In the genomic region with DNA sequence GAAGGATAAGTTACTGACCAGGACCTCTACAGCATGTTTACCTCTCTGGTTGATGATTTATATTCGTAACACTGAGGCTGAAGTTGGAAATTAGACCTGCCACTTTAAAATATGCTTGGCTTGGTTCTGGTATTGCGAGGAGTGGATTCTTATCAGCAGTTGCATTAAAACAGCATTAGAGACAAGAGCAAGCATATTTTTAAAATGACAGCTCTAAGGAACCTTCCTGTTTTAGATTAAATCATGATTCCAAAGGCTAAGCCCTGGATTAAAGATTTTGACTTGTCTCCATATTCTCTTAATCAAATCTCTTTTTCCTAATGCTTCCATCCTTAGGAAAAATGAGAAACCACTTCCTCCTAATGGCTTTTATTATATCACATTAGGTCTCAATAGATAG, we compare ENCODE assay signal across 28 cellular contexts.
"Had no signal": no experiment of that assay in that cellular context is flagged by ENCODE, and none has a peak within 500 bp of the region (broad histone marks: within the 10 kb centered on the region; RNA-seq: fewer than 3 reads in every experiment).

No MANE protein-coding gene starts in this region.

- H3K27ac Mint-ChIP-seq: immature natural killer cell; mesothelial cell of epicardium; naive B cell; natural killer cell; nephron progenitor cell; neural progenitor cell; progenitor cell of endocrine pancreas; stimulated activated naive B cell treated with anti-CD40 and anti-IgM and Interleukin-4, amounts not matched to agents 10 μg/mL and 1 μg/mL and 100 μg/mL, for 72 hours had no signal

- H3K4me3 Mint-ChIP-seq: immature natural killer cell; mesothelial cell of epicardium; naive B cell; natural killer cell; nephron progenitor cell; neural progenitor cell; stimulated activated naive B cell treated with anti-CD40 and anti-IgM and Interleukin-4, amounts not matched to agents 10 μg/mL and 1 μg/mL and 100 μg/mL, for 72 hours had no signal

- DNase-seq: hypothalamus; immature natural killer cell; islet precursor cell; left ventricle myocardium inferior; mesendoderm; naive B cell; natural killer cell; nephron progenitor cell; occipital lobe; ovary; right lobe of liver; stimulated activated CD4-positive, alpha-beta T cell treated with anti-CD3 and anti-CD28 coated beads, Interleukin-12 subunit alpha, Interleukin-12 subunit beta, amount 100 ng/mL, for 4 hours; stimulated activated CD4-positive, alpha-beta T cell treated with anti-CD3 and anti-CD28 coated beads, Interleukin-15, amount 100 ng/mL, for 24 hours; stimulated activated CD4-positive, alpha-beta T cell treated with anti-CD3 and anti-CD28 coated beads, Interleukin-2, amount 100 ng/mL, for 24 hours; stimulated activated CD4-positive, alpha-beta T cell treated with anti-CD3 and anti-CD28 coated beads, Interleukin-4, amount 100 ng/mL, for 1 hour; stimulated activated naive B cell treated with anti-CD40 and anti-IgM and Interleukin-4, amounts not matched to agents 10 μg/mL and 1 μg/mL and 100 μg/mL, for 72 hours; stimulated activated naive CD8-positive, alpha-beta T cell treated with anti-CD3 and anti-CD28 coated beads, Interleukin-15, Interleukin-2, amounts not matched to agents 100 U/mL and 50 U/mL, for 24 hours; stomach; testis; thyroid gland; transverse colon; upper lobe of left lung had no signal

- H3K36me3 Mint-ChIP-seq: immature natural killer cell; mesothelial cell of epicardium; naive B cell; natural killer cell; neural progenitor cell; stimulated activated naive B cell treated with anti-CD40 and anti-IgM and Interleukin-4, amounts not matched to agents 10 μg/mL and 1 μg/mL and 100 μg/mL, for 72 hours had no signal

- H3K27me3 Mint-ChIP-seq: naive B cell; progenitor cell of endocrine pancreas; stimulated activated naive B cell treated with anti-CD40 and anti-IgM and Interleukin-4, amounts not matched to agents 10 μg/mL and 1 μg/mL and 100 μg/mL, for 72 hours had no signal

- H3K4me1 Mint-ChIP-seq: immature natural killer cell; naive B cell; natural killer cell; neural progenitor cell; stimulated activated naive B cell treated with anti-CD40 and anti-IgM and Interleukin-4, amounts not matched to agents 10 μg/mL and 1 μg/mL and 100 μg/mL, for 72 hours had no signal

- H3K9me3 Mint-ChIP-seq: nephron progenitor cell, neural progenitor cell had no signal

- H3K4me3 ChIP-seq: left ventricle myocardium inferior, lung, neural progenitor cell, ovary, right atrium auricular region, right lobe of liver, stomach, testis, thyroid gland, transverse colon, upper lobe of left lung, vagina had no signal
